In genomic region chr2:177391822-177392372, GRCh38 we compare ENCODE assay signal across 8 cellular contexts. TPM values are rescaled to one million over a fixed set of nuclear protein-coding genes. Genes with fewer than 3 reads are reported as not detected.
A peak's percentile ranks its signal among the peaks of the same experiment; 100 is the strongest.
DNase-seq lines count a peak whose midpoint lies in the region; ATAC-seq, FAIRE-seq and TF ChIP-seq lines count a peak whose summit lies in the region.

No MANE protein-coding gene starts in this region.

- H3K27ac Mint-ChIP-seq in activated CD4-positive, alpha-beta T cell treated with anti-CD3 and anti-CD28 coated beads for 36 hours = peak overlapping the region; percentile 92
- peak overlapping the region; percentile 94 for H3K27ac Mint-ChIP-seq in activated T-helper 2 cell treated with anti-CD3 and anti-CD28 coated beads, Interferon-gamma antibody, Interleukin-2, Interleukin-4, amounts not matched to agents 10 μg/mL and 5 μg/mL and 100 μg/mL, durations not matched to agents 14 hours and 24 hours and 36 hours

- H3K36me3 ChIP-seq in kidney (ENCODE audit: control insufficient read depth in 1 of 2, insufficient read depth in 2 of 2, low read length in 2 of 2) (no peaks in the 10 kb centered on the region), thoracic aorta (no peaks in the 10 kb centered on the region)

- CTCF ChIA-PET in activated CD4-positive, alpha-beta T cell treated with anti-CD3 and anti-CD28 coated beads for 36 hours (lab: Charles Lee) = interaction anchor here (0.6 to 4.7 kb wide), 12 partner anchors 10 to 233 kb away, joined by 3 to 20 read pairs (median 4); no protein-coding TSS in a partner anchor

- H3K27ac ChIP-seq in kidney (ENCODE audit: low read depth in 2 of 2, low read length in 2 of 2) (no peak overlapping the region), thoracic aorta (no peak overlapping the region)

- H3K4me3 ChIP-seq in kidney (ENCODE audit: low read length in 2 of 2) (peak overlapping the region; percentile 78 to 87), thoracic aorta (peak overlapping the region; percentile 95)

- intact Hi-C loops in activated CD4-positive, alpha-beta T cell treated with anti-CD3 and anti-CD28 coated beads for 36 hours (cut with DNase I, micrococcal nuclease) = loop anchor here (1.0 to 10.0 kb wide), 7 partner anchors 127 to 227 kb away; partner anchors contain the start of genes HNRNPA3 (in 2 of the 2) and NFE2L2 (in 2 of the 2)
- intact Hi-C loops in activated T-helper 2 cell treated with anti-CD3 and anti-CD28 coated beads, Interferon-gamma antibody, Interleukin-2, Interleukin-4, amounts not matched to agents 10 μg/mL and 5 μg/mL and 100 μg/mL, durations not matched to agents 14 hours and 24 hours and 36 hours (cut with micrococcal nuclease) = loop anchor here (1.0 to 10.0 kb wide), 5 partner anchors 57 to 225 kb away; partner anchors contain the start of gene HNRNPA3
- intact Hi-C loops in kidney (cut with DNase I) = no loop called here

- H3K36me3 Mint-ChIP-seq in activated CD4-positive, alpha-beta T cell treated with anti-CD3 and anti-CD28 coated beads for 36 hours (ENCODE audit: low read depth) = peaks cover 16% of the 10 kb centered on the region
- H3K36me3 Mint-ChIP-seq in activated T-helper 2 cell treated with anti-CD3 and anti-CD28 coated beads, Interferon-gamma antibody, Interleukin-2, Interleukin-4, amounts not matched to agents 10 μg/mL and 5 μg/mL and 100 μg/mL, durations not matched to agents 14 hours and 24 hours and 36 hours (ENCODE audit: low read depth) = peaks cover 49% of the 10 kb centered on the region

- no peak for FAIRE-seq in kidney (lab: Jason Lieb, UNC)

- ATAC-seq in activated CD4-positive, alpha-beta T cell treated with anti-CD3 and anti-CD28 coated beads for 36 hours = no peak
- ATAC-seq in thoracic aorta (ENCODE audit: insufficient number of reproducible peaks, low FRiP score, low read depth) = peak; percentile 16

- peak overlapping the region; percentile 51 to 52 for H3K9ac ChIP-seq in kidney (ENCODE audit: low read length in 2 of 2)

- no peaks in the 10 kb centered on the region for H3K27me3 ChIP-seq in thoracic aorta (replicated peaks; ENCODE audit: insufficient read depth)

- H3K4me1 Mint-ChIP-seq in activated CD4-positive, alpha-beta T cell treated with anti-CD3 and anti-CD28 coated beads for 36 hours = peaks cover 50% of the 10 kb centered on the region
- peaks cover 56% of the 10 kb centered on the region for H3K4me1 Mint-ChIP-seq in activated T-helper 2 cell treated with anti-CD3 and anti-CD28 coated beads, Interferon-gamma antibody, Interleukin-2, Interleukin-4, amounts not matched to agents 10 μg/mL and 5 μg/mL and 100 μg/mL, durations not matched to agents 14 hours and 24 hours and 36 hours (ENCODE audit: low read depth)

- no peak for TF ChIP-seq CTCF in kidney (IDR thresholded peaks at IDR 0.05; ENCODE audit: borderline replicate concordance, extremely low read depth, insufficient read depth)
- no peak for TF ChIP-seq CTCF in thoracic aorta (IDR thresholded peaks at IDR 0.05)

- no peak for DNase-seq in activated CD4-positive, alpha-beta T cell treated with anti-CD3 and anti-CD28 coated beads for 36 hours
- DNase-seq in activated CD4-positive, alpha-beta T cell treated with anti-CD3 and anti-CD28 coated beads for 48 hours = no peak
- DNase-seq in activated T-helper 2 cell treated with anti-CD3 and anti-CD28 coated beads, Interferon-gamma antibody, Interleukin-2, Interleukin-4, amounts not matched to agents 10 μg/mL and 5 μg/mL and 100 μg/mL, durations not matched to agents 14 hours and 24 hours and 36 hours (ENCODE audit: low spot score) = no peak
- DNase-seq in kidney (no peak), thoracic aorta (ENCODE audit: low spot score) (no peak), DMS114 treated with DMSO at 0.1 percent for 48 hours (lab: John Stamatoyannopoulos, UW; ENCODE audit: unreplicated experiment) (no peak), activated gamma-delta T cell (lab: John Stamatoyannopoulos, UW) (no peak), SKM-1 (lab: John Stamatoyannopoulos, UW; ENCODE audit: unreplicated experiment) (no peak)

- H3K4me1 ChIP-seq in kidney (ENCODE audit: control insufficient read depth in 1 of 2, insufficient read depth in 1 of 2, low read depth in 1 of 2, low read length in 2 of 2) (peaks cover 6 to 16% of the 10 kb centered on the region in 2 donors), thoracic aorta (ENCODE audit: control insufficient read depth in 1 of 2, low read depth in 2 of 2) (peaks cover 6 to 30% of the 10 kb centered on the region in 2 donors)

- peak overlapping the region; percentile 89 for H3K4me3 Mint-ChIP-seq in activated CD4-positive, alpha-beta T cell treated with anti-CD3 and anti-CD28 coated beads for 36 hours
- H3K4me3 Mint-ChIP-seq in activated T-helper 2 cell treated with anti-CD3 and anti-CD28 coated beads, Interferon-gamma antibody, Interleukin-2, Interleukin-4, amounts not matched to agents 10 μg/mL and 5 μg/mL and 100 μg/mL, durations not matched to agents 14 hours and 24 hours and 36 hours (ENCODE audit: low read depth) = peak overlapping the region; percentile 96

- H3K9me3 ChIP-seq in kidney (ENCODE audit: control insufficient read depth in 1 of 2, low read length in 2 of 2) (no peaks in the 10 kb centered on the region), thoracic aorta (no peaks in the 10 kb centered on the region)

- POLR2A ChIA-PET in activated CD4-positive, alpha-beta T cell treated with anti-CD3 and anti-CD28 coated beads for 36 hours (lab: Charles Lee) = interaction anchor here (0.8 to 2.2 kb wide), 4 partner anchors 22 to 208 kb away, joined by 3 to 11 read pairs (median 4); partner anchors contain the start of gene NFE2L2

- H3K9me3 Mint-ChIP-seq in activated CD4-positive, alpha-beta T cell treated with anti-CD3 and anti-CD28 coated beads for 36 hours (ENCODE audit: low read depth) = no peaks in the 10 kb centered on the region
- no peaks in the 10 kb centered on the region for H3K9me3 Mint-ChIP-seq in activated T-helper 2 cell treated with anti-CD3 and anti-CD28 coated beads, Interferon-gamma antibody, Interleukin-2, Interleukin-4, amounts not matched to agents 10 μg/mL and 5 μg/mL and 100 μg/mL, durations not matched to agents 14 hours and 24 hours and 36 hours

- H3K27me3 Mint-ChIP-seq in activated CD4-positive, alpha-beta T cell treated with anti-CD3 and anti-CD28 coated beads for 36 hours = no peaks in the 10 kb centered on the region
- no peaks in the 10 kb centered on the region for H3K27me3 Mint-ChIP-seq in activated T-helper 2 cell treated with anti-CD3 and anti-CD28 coated beads, Interferon-gamma antibody, Interleukin-2, Interleukin-4, amounts not matched to agents 10 μg/mL and 5 μg/mL and 100 μg/mL, durations not matched to agents 14 hours and 24 hours and 36 hours (ENCODE audit: low read depth)

RNA-seq across cellular contexts. Expression of gene AGPS, which starts 0.7 kb away (rescaled TPM):
- total RNA-seq in activated CD4-positive, alpha-beta T cell treated with anti-CD3 and anti-CD28 coated beads for 36 hours = 10 to 100 TPM; 58.7 to 67.3 TPM
- total RNA-seq in activated T-helper 2 cell treated with anti-CD3 and anti-CD28 coated beads, Interferon-gamma antibody, Interleukin-2, Interleukin-4, amounts not matched to agents 10 μg/mL and 5 μg/mL and 100 μg/mL, durations not matched to agents 14 hours and 24 hours and 36 hours = 70.4 and 74.4 TPM in 2 replicates
- total RNA-seq in kidney (45.7 TPM), thoracic aorta (10 to 100 TPM; 17.5 to 21.7 TPM)
- 7.9 TPM for polyA plus RNA-seq in kidney (ENCODE audit: insufficient read depth, low read depth, low replicate concordance)
